1 cellular context compared by ENCODE assay signal in the genomic region with DNA sequence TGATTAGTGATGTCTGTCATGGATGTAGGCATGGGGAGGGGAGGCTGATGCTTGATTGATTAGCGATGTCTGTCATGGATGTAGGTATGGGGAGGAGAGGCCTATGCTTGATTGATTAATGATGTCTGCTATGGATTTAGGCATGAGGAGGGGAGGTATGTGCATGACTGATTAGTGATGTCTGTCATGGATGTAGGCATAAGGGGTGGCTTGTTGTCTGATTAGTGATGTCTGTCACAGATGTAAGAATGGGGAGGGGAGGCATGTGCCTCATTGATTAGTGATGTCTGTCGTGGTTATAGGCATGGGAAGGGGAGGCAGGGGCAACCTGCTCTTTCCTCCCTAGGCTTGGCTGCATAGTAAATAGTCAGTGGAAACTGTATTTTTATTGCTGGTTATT.
TF ChIP-seq lines count a peak whose summit lies in the region.

No MANE protein-coding gene starts in this region.

TF ChIP-seq in GM23338, 12 proteins besides CTCF, POLR2A, EP300 and RAD21 (continued from another document):
- no peak for TF ChIP-seq ZNF462 (CRISPR knock-in tag; IDR thresholded peaks at IDR 0.05)
- no peak for TF ChIP-seq JUNB (IDR thresholded peaks at IDR 0.05; ENCODE audit: unreplicated experiment)
- TF ChIP-seq EZH2 (IDR thresholded peaks at IDR 0.05; ENCODE audit: low read depth, unreplicated experiment) = no peak
- no peak for TF ChIP-seq ZNF114 (CRISPR knock-in tag; IDR thresholded peaks at IDR 0.05)
- TF ChIP-seq STAT1 (IDR thresholded peaks at IDR 0.05; ENCODE audit: unreplicated experiment) = no peak
- TF ChIP-seq, protein P1, sequence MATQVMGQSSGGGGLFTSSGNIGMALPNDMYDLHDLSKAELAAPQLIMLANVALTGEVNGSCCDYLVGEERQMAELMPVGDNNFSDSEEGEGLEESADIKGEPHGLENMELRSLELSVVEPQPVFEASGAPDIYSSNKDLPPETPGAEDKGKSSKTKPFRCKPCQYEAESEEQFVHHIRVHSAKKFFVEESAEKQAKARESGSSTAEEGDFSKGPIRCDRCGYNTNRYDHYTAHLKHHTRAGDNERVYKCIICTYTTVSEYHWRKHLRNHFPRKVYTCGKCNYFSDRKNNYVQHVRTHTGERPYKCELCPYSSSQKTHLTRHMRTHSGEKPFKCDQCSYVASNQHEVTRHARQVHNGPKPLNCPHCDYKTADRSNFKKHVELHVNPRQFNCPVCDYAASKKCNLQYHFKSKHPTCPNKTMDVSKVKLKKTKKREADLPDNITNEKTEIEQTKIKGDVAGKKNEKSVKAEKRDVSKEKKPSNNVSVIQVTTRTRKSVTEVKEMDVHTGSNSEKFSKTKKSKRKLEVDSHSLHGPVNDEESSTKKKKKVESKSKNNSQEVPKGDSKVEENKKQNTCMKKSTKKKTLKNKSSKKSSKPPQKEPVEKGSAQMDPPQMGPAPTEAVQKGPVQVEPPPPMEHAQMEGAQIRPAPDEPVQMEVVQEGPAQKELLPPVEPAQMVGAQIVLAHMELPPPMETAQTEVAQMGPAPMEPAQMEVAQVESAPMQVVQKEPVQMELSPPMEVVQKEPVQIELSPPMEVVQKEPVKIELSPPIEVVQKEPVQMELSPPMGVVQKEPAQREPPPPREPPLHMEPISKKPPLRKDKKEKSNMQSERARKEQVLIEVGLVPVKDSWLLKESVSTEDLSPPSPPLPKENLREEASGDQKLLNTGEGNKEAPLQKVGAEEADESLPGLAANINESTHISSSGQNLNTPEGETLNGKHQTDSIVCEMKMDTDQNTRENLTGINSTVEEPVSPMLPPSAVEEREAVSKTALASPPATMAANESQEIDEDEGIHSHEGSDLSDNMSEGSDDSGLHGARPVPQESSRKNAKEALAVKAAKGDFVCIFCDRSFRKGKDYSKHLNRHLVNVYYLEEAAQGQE (IDR thresholded peaks at IDR 0.05; ENCODE audit: unreplicated experiment) = no peak
- no peak for TF ChIP-seq POLR2AphosphoS5 (IDR thresholded peaks at IDR 0.05; ENCODE audit: low read depth)
- no peak for TF ChIP-seq NANOG (IDR thresholded peaks at IDR 0.05; ENCODE audit: borderline replicate concordance)
- TF ChIP-seq ETS1 (IDR thresholded peaks at IDR 0.05) = no peak
- no peak for TF ChIP-seq ZNF331 (CRISPR knock-in tag; IDR thresholded peaks at IDR 0.05; ENCODE audit: low read depth)
